14 cellular contexts compared by ENCODE assay signal in genomic region chr9:124652994-124653393, GRCh38.
A peak's percentile ranks its signal among the peaks of the same experiment; 100 is the strongest.
DNase-seq lines count a peak whose midpoint lies in the region; ATAC-seq and TF ChIP-seq lines count a peak whose summit lies in the region.
"Had no signal": no experiment of that assay in that cellular context is flagged by ENCODE, and none has a peak within 500 bp of the region (broad histone marks: within the 10 kb centered on the region; RNA-seq: fewer than 3 reads in every experiment).

No MANE protein-coding gene starts in this region.

- TF ChIP-seq POLR2A in suprapubic skin (IDR thresholded peaks at IDR 0.05) (no peak), upper lobe of left lung (IDR thresholded peaks at IDR 0.05) (no peak)

- H2BK15ac ChIP-seq in mesenchymal stem cell (ENCODE audit: low read depth, poor library complexity, severe bottlenecking): no peak overlapping the region

- H3K4ac ChIP-seq in mesenchymal stem cell (ENCODE audit: low read depth in 1 of 2, low read length in 2 of 2): no peak overlapping the region

- H4K91ac ChIP-seq in mesenchymal stem cell (ENCODE audit: low read length): no peak overlapping the region

- no peak overlapping the region for H2BK12ac ChIP-seq in mesenchymal stem cell (ENCODE audit: low read length in 2 of 2)

- dilution Hi-C loops in mammary epithelial cell (cut with HindIII; ENCODE audit: low sequenced_read_pairs): no loop called here

- H2AFZ ChIP-seq in mammary epithelial cell (ENCODE audit: low read depth, low read length): no peak overlapping the region
- H2AFZ ChIP-seq in mesenchymal stem cell (ENCODE audit: low read depth, low read length): no peak overlapping the region

- H3K9me3 ChIP-seq in heart right ventricle (no peaks in the 10 kb centered on the region), mammary epithelial cell (replicated peaks; ENCODE audit: insufficient read depth, low read length) (no peaks in the 10 kb centered on the region), mesenchymal stem cell (ENCODE audit: control insufficient read depth, low read length) (no peaks in the 10 kb centered on the region), suprapubic skin (no peaks in the 10 kb centered on the region), upper lobe of left lung (no peaks in the 10 kb centered on the region)

- no peak overlapping the region for H3K9ac ChIP-seq in mammary epithelial cell (ENCODE audit: insufficient read depth, low read length)
- H3K9ac ChIP-seq in mesenchymal stem cell (ENCODE audit: low read length): peak overlapping the region; percentile 3

- TF ChIP-seq CTCF in heart right ventricle (IDR thresholded peaks at IDR 0.05): no peak
- TF ChIP-seq CTCF in mammary epithelial cell (conservative IDR thresholded peaks at IDR 0.05 in 1 of 2, IDR thresholded peaks at IDR 0.05 in 1 of 2; ENCODE audit: extremely low read depth in 1 of 2, insufficient read depth in 1 of 2, low read depth in 1 of 2, low read length in 2 of 2): no peak
- TF ChIP-seq CTCF in suprapubic skin (IDR thresholded peaks at IDR 0.05): no peak
- TF ChIP-seq CTCF in upper lobe of left lung (IDR thresholded peaks at IDR 0.05): no peak
- no peak for TF ChIP-seq CTCF in RWPE1 (conservative IDR thresholded peaks at IDR 0.05; ENCODE audit: low read depth)

- in situ Hi-C loops in mammary epithelial cell (cut with MboI; ENCODE audit: low sequenced_read_pairs in 2 of 2): loop anchor here in 1 of 2 donors (10.0 kb wide), 1 partner anchor 52 kb away; no protein-coding TSS in a partner anchor

- H2AK5ac ChIP-seq in mesenchymal stem cell (ENCODE audit: low read length, severe bottlenecking): no peak overlapping the region

- POLR2A ChIA-PET in RWPE1 (lab: Yijun Ruan, JAX; ENCODE audit: low non-redundant PET): interaction anchor here (0.7 kb wide), 1 partner anchor 246 kb away, joined by 6 read pairs; no protein-coding TSS in a partner anchor

- H3K18ac ChIP-seq in mesenchymal stem cell (ENCODE audit: low read depth in 1 of 2, low read length in 2 of 2): peak overlapping the region in 1 of 2 experiments; percentile 38

- no peak overlapping the region for H3K4me3 ChIP-seq in heart right ventricle
- no peak overlapping the region for H3K4me3 ChIP-seq in mammary epithelial cell (replicated peaks in 1 of 3; ENCODE audit: insufficient read depth in 1 of 3, low read depth in 2 of 3, low read length in 3 of 3)
- H3K4me3 ChIP-seq in mesenchymal stem cell (ENCODE audit: insufficient read depth in 1 of 2, low read depth in 1 of 2, low read length in 2 of 2): no peak overlapping the region
- H3K4me3 ChIP-seq in suprapubic skin: no peak overlapping the region
- no peak overlapping the region for H3K4me3 ChIP-seq in upper lobe of left lung

- H4K20me1 ChIP-seq in mammary epithelial cell (ENCODE audit: insufficient read depth, low read length): no peaks in the 10 kb centered on the region

- WGBS in heart right ventricle, 2 donors: 89 to 100% methylated on average over 1 of the region's 1 CpG
- WGBS in mammary epithelial cell (ENCODE audit: low coverage, missing lambda C conversion rate): 64% methylated on average over 1 of the region's 1 CpG
- 100% methylated on average over 1 of the region's 1 CpG for WGBS in mesenchymal stem cell
- WGBS in suprapubic skin: 55% methylated on average over 1 of the region's 1 CpG
- 79 to 96% methylated on average over 1 of the region's 1 CpG for WGBS in upper lobe of left lung, 2 donors

- BruUV-seq in mammary epithelial cell (replicated peaks; lab: Mats Ljungman, UMichigan): TSS peak; percentile 81

- H2BK5ac ChIP-seq in mesenchymal stem cell (ENCODE audit: low read depth, low read length, poor library complexity, severe bottlenecking): no peak overlapping the region

- H3K36me3 ChIP-seq in heart right ventricle: no peaks in the 10 kb centered on the region
- H3K36me3 ChIP-seq in mammary epithelial cell (ENCODE audit: insufficient read depth, low read length): no peaks in the 10 kb centered on the region
- H3K36me3 ChIP-seq in mesenchymal stem cell (ENCODE audit: control insufficient read depth in 1 of 2, insufficient read depth in 2 of 2, low read depth in 1 of 2, low read length in 2 of 2): no peaks in the 10 kb centered on the region
- no peaks in the 10 kb centered on the region for H3K36me3 ChIP-seq in suprapubic skin
- no peaks in the 10 kb centered on the region for H3K36me3 ChIP-seq in upper lobe of left lung

- no peak overlapping the region for H3K14ac ChIP-seq in mesenchymal stem cell (ENCODE audit: low read length in 2 of 2)

- H3K27me3 ChIP-seq in heart right ventricle: no peaks in the 10 kb centered on the region
- H3K27me3 ChIP-seq in mammary epithelial cell (ENCODE audit: insufficient read depth, low read length): no peaks in the 10 kb centered on the region
- H3K27me3 ChIP-seq in mesenchymal stem cell (ENCODE audit: control insufficient read depth in 1 of 2, insufficient read depth in 1 of 2, low read length in 2 of 2): no peaks in the 10 kb centered on the region
- no peaks in the 10 kb centered on the region for H3K27me3 ChIP-seq in suprapubic skin
- H3K27me3 ChIP-seq in upper lobe of left lung: no peaks in the 10 kb centered on the region

- CTCF ChIA-PET in mammary epithelial cell (lab: Charles Lee; ENCODE audit: low non-redundant PET): interaction anchor here (0.5 kb wide), 1 partner anchor 41 kb away, joined by 4 read pairs; no protein-coding TSS in a partner anchor
- CTCF ChIA-PET in RWPE1 (lab: Yijun Ruan, JAX): interaction anchor here (0.6 to 0.7 kb wide), 2 partner anchors 14 to 167 kb away, joined by 3 read pairs; no protein-coding TSS in a partner anchor

- intact Hi-C loops in heart right ventricle (cut with DNase I): no loop called here
- intact Hi-C loops in Right ventricle myocardium superior (cut with DNase I): no loop called here
- intact Hi-C loops in mammary epithelial cell (cut with micrococcal nuclease): loop anchor here (1.0 kb wide), 1 partner anchor 44 kb away; no protein-coding TSS in a partner anchor

- TF ChIP-seq EP300 in suprapubic skin (IDR thresholded peaks at IDR 0.05): no peak
- TF ChIP-seq EP300 in upper lobe of left lung (IDR thresholded peaks at IDR 0.05): no peak

- H3K4me2 ChIP-seq in mammary epithelial cell (ENCODE audit: insufficient read depth, low read depth, low read length) (peak overlapping the region; percentile 46), mesenchymal stem cell (ENCODE audit: low read length, poor library complexity, severe bottlenecking) (no peak overlapping the region)

- DNase-seq in heart right ventricle (no peak), Right ventricle myocardium superior (no peak), mammary epithelial cell (no peak), mesenchymal stem cell (no peak), suprapubic skin (ENCODE audit: low spot score in 2 of 2) (no peak), upper lobe of left lung (no peak), RWPE1 (ENCODE audit: low spot score) (no peak)
- DNase-seq in effector CD8-positive, alpha-beta T cell (lab: John Stamatoyannopoulos, UW): no peak
- DNase-seq: COR-L47; MV-4-11; NCI-H1417 treated with DMSO at 0.1 percent for 48 hours; NCI-H2081 treated with DMSO at 0.1 percent for 48 hours; NK-92 treated with Interleukin-12 subunit alpha and Interleukin-12 subunit beta, amount 100 ng/mL, for 24 hours; OCI-M1 had no signal

- H3K23ac ChIP-seq in mesenchymal stem cell (ENCODE audit: low read length in 2 of 2): no peak overlapping the region

- H3K27ac ChIP-seq in heart right ventricle (peak overlapping the region in 6 of 10 donors; percentile 10 to 72 (median 58)), mammary epithelial cell (ENCODE audit: insufficient read depth, low read depth, low read length) (peak overlapping the region; percentile 62), mesenchymal stem cell (ENCODE audit: low read length, poor library complexity, severe bottlenecking) (peak overlapping the region; percentile 11), suprapubic skin (peak overlapping the region; percentile 40), upper lobe of left lung (peak overlapping the region in 2 of 4 donors; percentile 15 to 42), RWPE1 (no peak overlapping the region; the same call in 1 of the 2 replicates)

- peaks cover 0 to 20% (median 5%) of the 10 kb centered on the region in 9 donors for H3K4me1 ChIP-seq in heart right ventricle
- H3K4me1 ChIP-seq in mammary epithelial cell (ENCODE audit: insufficient read depth, low read length): peaks cover 28% of the 10 kb centered on the region
- no peaks in the 10 kb centered on the region for H3K4me1 ChIP-seq in mesenchymal stem cell (ENCODE audit: control insufficient read depth, insufficient read depth, low read depth, low read length)
- peaks cover 36% of the 10 kb centered on the region for H3K4me1 ChIP-seq in suprapubic skin
- peaks cover 0 to 4% (median 1%) of the 10 kb centered on the region in 4 donors for H3K4me1 ChIP-seq in upper lobe of left lung

- no peak overlapping the region for H2BK120ac ChIP-seq in mesenchymal stem cell (ENCODE audit: low read depth, low read length)

- H3K79me2 ChIP-seq in mammary epithelial cell (ENCODE audit: insufficient read depth, low read length): peaks cover 2% of the 10 kb centered on the region

- H3K79me1 ChIP-seq in mesenchymal stem cell (replicated peaks; ENCODE audit: low read length, poor library complexity, severe bottlenecking): peaks cover 12% of the 10 kb centered on the region

- ATAC-seq in heart right ventricle (no peak), Right ventricle myocardium superior (ENCODE audit: poor library complexity) (no peak), upper lobe of left lung (ENCODE audit: low FRiP score in 2 of 2) (no peak)

- H4K8ac ChIP-seq in mesenchymal stem cell (ENCODE audit: low read length): no peak overlapping the region
